16 cellular contexts compared by ENCODE assay signal in the genomic region with DNA sequence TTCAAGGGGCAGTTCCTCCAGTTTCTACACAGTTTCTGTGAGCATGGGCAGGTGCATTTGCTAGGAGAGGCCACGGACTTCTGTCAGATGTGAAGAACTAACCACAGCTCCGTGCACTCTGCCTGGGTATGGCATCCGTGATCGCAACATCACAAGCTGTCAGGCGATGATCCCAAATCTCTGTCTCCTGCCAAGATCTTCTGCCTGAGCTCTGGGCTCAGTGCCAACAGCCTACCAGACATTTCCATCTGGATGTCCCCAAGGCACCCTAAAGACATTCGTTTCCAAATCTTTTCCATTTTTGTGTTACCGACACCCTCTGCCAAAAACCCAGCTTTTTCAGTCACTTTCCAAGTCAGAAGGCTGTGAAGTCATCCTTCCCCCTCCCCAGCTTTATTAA.
"Had no signal": no experiment of that assay in that cellular context is flagged by ENCODE, and none has a peak within 500 bp of the region (broad histone marks: within the 10 kb centered on the region; RNA-seq: fewer than 3 reads in every experiment).

No MANE protein-coding gene starts in this region.

- H3K36me3 Mint-ChIP-seq: activated naive CD4-positive, alpha-beta T cell treated with anti-CD3 and anti-CD28 coated beads, Interleukin-2, amount 50 U/mL, for 72 hours; naive B cell; neural progenitor cell; stimulated activated effector memory CD8-positive, alpha-beta T cell treated with anti-CD3 and anti-CD28 coated beads, Interleukin-12 subunit alpha, Interleukin-12 subunit beta, amount 100 ng/mL, for 72 hours had no signal

- H3K27ac ChIP-seq: colonic mucosa, heart left ventricle, lower lobe of right lung, neural progenitor cell, ovary had no signal

- H3K27me3 ChIP-seq: colonic mucosa, neural progenitor cell, ovary had no signal

- H3K4me3 Mint-ChIP-seq: activated CD4-positive, alpha-beta memory T cell treated with anti-CD3 and anti-CD28 coated beads, Interleukin-2, amount 10 ng/mL, durations not matched to agents 7 days and 5 days; activated CD4-positive, alpha-beta T cell treated with anti-CD3 and anti-CD28 coated beads for 36 hours; activated T-cell treated with anti-CD3 and anti-CD28 coated beads, Interleukin-2, amount 50 U/mL, for 4 hours; naive B cell; neural progenitor cell; stimulated activated effector memory CD8-positive, alpha-beta T cell treated with anti-CD3 and anti-CD28 coated beads, Interleukin-12 subunit alpha, Interleukin-12 subunit beta, amount 100 ng/mL, for 72 hours; T-helper 17 cell had no signal

- H3K4me3 ChIP-seq: colonic mucosa, heart left ventricle, lower lobe of right lung, neural progenitor cell, ovary had no signal

- H3K9me3 Mint-ChIP-seq: neural progenitor cell; stimulated activated effector memory CD8-positive, alpha-beta T cell treated with anti-CD3 and anti-CD28 coated beads, Interleukin-12 subunit alpha, Interleukin-12 subunit beta, amount 100 ng/mL, for 72 hours had no signal

- H3K27me3 Mint-ChIP-seq: activated CD4-positive, alpha-beta memory T cell treated with anti-CD3 and anti-CD28 coated beads, Interleukin-2, amount 10 ng/mL, durations not matched to agents 7 days and 5 days; T-helper 17 cell had no signal

- ATAC-seq: activated CD4-positive, alpha-beta T cell treated with anti-CD3 and anti-CD28 coated beads for 36 hours; activated naive CD4-positive, alpha-beta T cell treated with anti-CD3 and anti-CD28 coated beads, Interleukin-2, amount 50 U/mL, for 72 hours; activated T-cell treated with anti-CD3 and anti-CD28 coated beads, Interleukin-2, amount 50 U/mL, for 4 hours; heart left ventricle; left colon; stimulated activated effector memory CD8-positive, alpha-beta T cell treated with anti-CD3 and anti-CD28 coated beads, Interleukin-12 subunit alpha, Interleukin-12 subunit beta, amount 100 ng/mL, for 72 hours; T-helper 17 cell had no signal

- H3K4me1 Mint-ChIP-seq: activated CD4-positive, alpha-beta memory T cell treated with anti-CD3 and anti-CD28 coated beads, Interleukin-2, amount 10 ng/mL, durations not matched to agents 7 days and 5 days; activated CD4-positive, alpha-beta T cell treated with anti-CD3 and anti-CD28 coated beads for 36 hours; naive B cell; stimulated activated effector memory CD8-positive, alpha-beta T cell treated with anti-CD3 and anti-CD28 coated beads, Interleukin-12 subunit alpha, Interleukin-12 subunit beta, amount 100 ng/mL, for 72 hours; T-helper 17 cell had no signal

- H3K27ac Mint-ChIP-seq: activated CD4-positive, alpha-beta memory T cell treated with anti-CD3 and anti-CD28 coated beads, Interleukin-2, amount 10 ng/mL, durations not matched to agents 7 days and 5 days; activated CD4-positive, alpha-beta T cell treated with anti-CD3 and anti-CD28 coated beads for 36 hours; activated naive CD4-positive, alpha-beta T cell treated with anti-CD3 and anti-CD28 coated beads, Interleukin-2, amount 50 U/mL, for 72 hours; neural progenitor cell; stimulated activated effector memory CD8-positive, alpha-beta T cell treated with anti-CD3 and anti-CD28 coated beads, Interleukin-12 subunit alpha, Interleukin-12 subunit beta, amount 100 ng/mL, for 72 hours; T-helper 17 cell had no signal

- DNase-seq: activated CD4-positive, alpha-beta memory T cell treated with anti-CD3 and anti-CD28 coated beads, Interleukin-2, amount 10 ng/mL, durations not matched to agents 7 days and 5 days; activated CD4-positive, alpha-beta T cell treated with anti-CD3 and anti-CD28 coated beads for 36 hours; activated effector memory CD4-positive, alpha-beta T cell treated with anti-CD3 and anti-CD28 coated beads, Interleukin-2, amount 50 U/mL, for 16 hours; activated T-cell treated with anti-CD3 and anti-CD28 coated beads, Interleukin-2, amount 50 U/mL, for 4 hours; colonic mucosa; effector CD8-positive, alpha-beta T cell; foreskin melanocyte; heart left ventricle; left colon; lower lobe of right lung; naive B cell; ovary; T-helper 17 cell had no signal
